18 cellular contexts compared by ENCODE assay signal in the genomic region with DNA sequence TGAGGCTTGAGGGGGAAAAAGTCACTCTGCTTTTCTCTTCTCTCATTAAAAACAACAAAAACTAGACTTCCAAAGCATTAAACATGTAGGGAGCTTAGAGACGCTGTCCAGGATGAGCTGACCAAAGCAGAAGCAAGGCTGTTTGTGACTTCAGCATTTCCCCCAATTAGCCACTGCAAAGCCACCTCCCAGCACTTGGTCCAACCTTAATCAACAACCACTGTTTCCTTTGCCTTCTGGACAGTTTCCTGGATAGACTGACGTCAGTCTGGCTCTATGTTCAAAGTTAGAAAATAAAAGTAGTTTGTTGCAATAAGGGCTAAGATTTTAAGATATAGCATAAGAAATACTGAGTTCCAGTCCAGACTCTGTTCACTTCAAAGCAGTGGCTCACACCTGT. TPM values are rescaled to one million over a fixed set of nuclear protein-coding genes. Genes with fewer than 3 reads are reported as not detected.
"Had no signal": no experiment of that assay in that cellular context is flagged by ENCODE, and none has a peak within 500 bp of the region (broad histone marks: within the 10 kb centered on the region; RNA-seq: fewer than 3 reads in every experiment).

No MANE protein-coding gene starts in this region.

- H3K27ac Mint-ChIP-seq: activated CD4-positive, alpha-beta memory T cell treated with anti-CD3 and anti-CD28 coated beads, Interleukin-2, amount 10 ng/mL, durations not matched to agents 7 days and 5 days; activated naive CD4-positive, alpha-beta T cell treated with anti-CD3 and anti-CD28 coated beads, Interleukin-2, amount 10 ng/mL, durations not matched to agents 7 days and 5 days; activated T-cell treated with anti-CD3 and anti-CD28 coated beads, Interleukin-2, amount 50 U/mL, for 24 hours; naive thymus-derived CD8-positive, alpha-beta T cell; stimulated activated naive CD8-positive, alpha-beta T cell treated with anti-CD3 and anti-CD28 coated beads, Interleukin-15, Interleukin-2, amounts not matched to agents 100 ng/mL and 50 ng/mL, for 24 hours; type B pancreatic cell had no signal

- ATAC-seq: naive thymus-derived CD8-positive, alpha-beta T cell; SK-N-SH treated with all-trans-retinoic acid at 6 μM for 48 hours had no signal

- H3K4me3 ChIP-seq: smooth muscle cell had no signal

- H3K27me3 Mint-ChIP-seq: activated CD4-positive, alpha-beta memory T cell treated with anti-CD3 and anti-CD28 coated beads, Interleukin-2, amount 10 ng/mL, durations not matched to agents 7 days and 5 days; type B pancreatic cell had no signal

- H3K4me3 Mint-ChIP-seq: activated CD4-positive, alpha-beta memory T cell treated with anti-CD3 and anti-CD28 coated beads, Interleukin-2, amount 10 ng/mL, durations not matched to agents 7 days and 5 days; activated naive CD4-positive, alpha-beta T cell treated with anti-CD3 and anti-CD28 coated beads, Interleukin-2, amount 10 ng/mL, durations not matched to agents 7 days and 5 days; activated T-cell treated with anti-CD3 and anti-CD28 coated beads, Interleukin-2, amount 50 U/mL, for 24 hours; stimulated activated naive CD8-positive, alpha-beta T cell treated with anti-CD3 and anti-CD28 coated beads, Interleukin-15, Interleukin-2, amounts not matched to agents 100 ng/mL and 50 ng/mL, for 24 hours had no signal

- H3K36me3 ChIP-seq: WERI-Rb-1 had no signal

- H3K27ac ChIP-seq: WERI-Rb-1 had no signal

- H3K36me3 Mint-ChIP-seq: naive thymus-derived CD8-positive, alpha-beta T cell; type B pancreatic cell had no signal

- H3K9me3 Mint-ChIP-seq: activated CD4-positive, alpha-beta memory T cell treated with anti-CD3 and anti-CD28 coated beads, Interleukin-2, amount 10 ng/mL, durations not matched to agents 7 days and 5 days; activated naive CD4-positive, alpha-beta T cell treated with anti-CD3 and anti-CD28 coated beads, Interleukin-2, amount 10 ng/mL, durations not matched to agents 7 days and 5 days; activated T-cell treated with anti-CD3 and anti-CD28 coated beads, Interleukin-2, amount 50 U/mL, for 24 hours; naive thymus-derived CD8-positive, alpha-beta T cell; stimulated activated naive CD8-positive, alpha-beta T cell treated with anti-CD3 and anti-CD28 coated beads, Interleukin-15, Interleukin-2, amounts not matched to agents 100 ng/mL and 50 ng/mL, for 24 hours; type B pancreatic cell had no signal

- DNase-seq: activated CD4-positive, alpha-beta memory T cell treated with anti-CD3 and anti-CD28 coated beads, Interleukin-2, amount 10 ng/mL, durations not matched to agents 7 days and 5 days; activated CD4-positive, alpha-beta T cell treated with anti-CD3 and anti-CD28 coated beads for 4 hours; activated naive CD4-positive, alpha-beta T cell treated with anti-CD3 and anti-CD28 coated beads, Interleukin-2, amount 10 ng/mL, durations not matched to agents 7 days and 5 days; activated T-cell treated with anti-CD3 and anti-CD28 coated beads, Interleukin-2, amount 50 U/mL, for 24 hours; central memory CD4-positive, alpha-beta T cell; cortex of kidney; erythroblast; mammary epithelial cell; naive thymus-derived CD8-positive, alpha-beta T cell; posterior cingulate gyrus; T-helper 1 cell; T1000; WERI-Rb-1 had no signal

- H3K4me2 ChIP-seq: smooth muscle cell had no signal

RNA-seq across cellular contexts. Expression of a gene that starts 17.0 kb away (rescaled TPM):
- total RNA-seq: kidney epithelial cell; naive thymus-derived CD8-positive, alpha-beta T cell; smooth muscle cell had no signal
- polyA plus RNA-seq: naive thymus-derived CD8-positive, alpha-beta T cell; smooth muscle cell had no signal

RNA-seq across cellular contexts. Expression of a gene that starts 57.7 kb away (rescaled TPM):
- total RNA-seq: activated CD4-positive, alpha-beta memory T cell treated with anti-CD3 and anti-CD28 coated beads, Interleukin-2, amount 10 ng/mL, durations not matched to agents 7 days and 5 days; naive thymus-derived CD8-positive, alpha-beta T cell had no signal
- polyA plus RNA-seq: naive thymus-derived CD8-positive, alpha-beta T cell had no signal
